ENCODE assay signal across 8 cellular contexts in genomic region chr19:14006766-14007562, GRCh38.
DNase-seq lines count a peak whose midpoint lies in the region; ATAC-seq lines count a peak whose summit lies in the region.

No MANE protein-coding gene starts in this region.

- H3K27me3 ChIP-seq in iPS-20b (ENCODE audit: insufficient read depth, low read length): no peaks in the 10 kb centered on the region

- H3K4me3 Mint-ChIP-seq in stimulated activated effector memory CD8-positive, alpha-beta T cell treated with anti-CD3 and anti-CD28 coated beads, Interleukin-12 subunit alpha, Interleukin-12 subunit beta, amount 100 ng/mL, for 72 hours: peak overlapping the region; percentile 84

- peak overlapping the region; percentile 89 for H3K9ac ChIP-seq in iPS-20b (ENCODE audit: low read depth, low read length)

- H3K4me3 ChIP-seq in iPS-20b (ENCODE audit: low read length): peak overlapping the region; percentile 73

- H3K36me3 ChIP-seq in iPS-20b (ENCODE audit: insufficient read depth, low read depth, low read length): no peaks in the 10 kb centered on the region

- peaks cover 3% of the 10 kb centered on the region; the same call in 1 of the 2 replicates for H3K4me1 ChIP-seq in iPS-20b (ENCODE audit: insufficient read depth, low read length)

- no peaks in the 10 kb centered on the region for H3K9me3 Mint-ChIP-seq in stimulated activated effector memory CD8-positive, alpha-beta T cell treated with anti-CD3 and anti-CD28 coated beads, Interleukin-12 subunit alpha, Interleukin-12 subunit beta, amount 100 ng/mL, for 72 hours

- peak overlapping the region; percentile 77 for H3K27ac ChIP-seq in iPS-20b (ENCODE audit: low read length)

- peaks cover 39% of the 10 kb centered on the region for H3K36me3 Mint-ChIP-seq in stimulated activated effector memory CD8-positive, alpha-beta T cell treated with anti-CD3 and anti-CD28 coated beads, Interleukin-12 subunit alpha, Interleukin-12 subunit beta, amount 100 ng/mL, for 72 hours

- peaks cover 29% of the 10 kb centered on the region for H3K4me1 Mint-ChIP-seq in stimulated activated effector memory CD8-positive, alpha-beta T cell treated with anti-CD3 and anti-CD28 coated beads, Interleukin-12 subunit alpha, Interleukin-12 subunit beta, amount 100 ng/mL, for 72 hours

- peak overlapping the region; percentile 98 for H3K27ac Mint-ChIP-seq in stimulated activated effector memory CD8-positive, alpha-beta T cell treated with anti-CD3 and anti-CD28 coated beads, Interleukin-12 subunit alpha, Interleukin-12 subunit beta, amount 100 ng/mL, for 72 hours

- H3K9me3 ChIP-seq in iPS-20b (ENCODE audit: insufficient read depth, low read depth, low read length): no peaks in the 10 kb centered on the region

- peak; percentile 31 for ATAC-seq in GM21737 (IDR thresholded peaks at IDR 0.05; ENCODE audit: unreplicated experiment)
- peak; percentile 44 for ATAC-seq in stimulated activated effector memory CD8-positive, alpha-beta T cell treated with anti-CD3 and anti-CD28 coated beads, Interleukin-12 subunit alpha, Interleukin-12 subunit beta, amount 100 ng/mL, for 72 hours

- DNase-seq in NCI-H2227 (lab: John Stamatoyannopoulos, UW; ENCODE audit: unreplicated experiment) (peak; percentile 97), NCI-H2227 treated with DMSO at 0.1 percent for 48 hours (lab: John Stamatoyannopoulos, UW) (no peak), KG1 (lab: John Stamatoyannopoulos, UW) (peak; percentile 68), amniotic epithelial cell (ENCODE audit: low read depth) (peak; percentile 30), NCI-H345 (lab: John Stamatoyannopoulos, UW) (no peak)
- DNase-seq in stimulated activated effector memory CD8-positive, alpha-beta T cell treated with anti-CD3 and anti-CD28 coated beads, Interleukin-12 subunit alpha, Interleukin-12 subunit beta, amount 100 ng/mL, for 72 hours (ENCODE audit: low spot score in 2 of 2): peak in 1 of 2 donors; percentile 80

Comparison
In these comparisons a context has a peak if more than half of its experiments do, and no peak if none do; other contexts are left out.
1. DNase-seq: peak in NCI-H2227 (single experiment), KG1 (single experiment) and amniotic epithelial cell (single experiment); none in NCI-H2227 treated with DMSO at 0.1 percent for 48 hours (single experiment) and NCI-H345 (single experiment).